ENCODE assay signal across 19 cellular contexts in the genomic region with DNA sequence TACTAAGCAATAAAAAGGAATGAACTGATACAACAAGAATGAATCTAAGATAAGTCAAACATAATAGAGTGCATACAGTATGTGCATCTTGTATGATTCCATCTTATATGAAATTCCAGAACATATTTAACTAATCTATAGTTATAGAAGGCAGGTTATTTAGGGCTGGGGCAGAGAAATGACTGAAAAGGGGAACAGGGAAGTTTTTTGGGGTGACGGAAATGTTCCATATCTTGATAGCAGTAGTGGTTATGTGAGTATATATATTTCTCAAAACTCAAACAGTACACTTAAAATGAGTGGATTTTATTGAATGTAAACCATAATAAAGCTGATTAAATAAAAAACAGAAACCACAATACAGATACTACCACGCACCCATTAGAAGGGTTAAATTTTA.
"Had no signal": no experiment of that assay in that cellular context is flagged by ENCODE, and none has a peak within 500 bp of the region (broad histone marks: within the 10 kb centered on the region; RNA-seq: fewer than 3 reads in every experiment).

No MANE protein-coding gene starts in this region.

- H3K9me3 ChIP-seq: neutrophil had no signal

- FAIRE-seq: colon had no signal

- H3K27me3 ChIP-seq: foreskin keratinocyte, neutrophil, tibial artery, upper lobe of left lung, uterus had no signal

- ATAC-seq: effector memory CD8-positive, alpha-beta T cell; foreskin keratinocyte; left colon; left ventricle myocardium superior; naive thymus-derived CD4-positive, alpha-beta T cell; sciatic nerve; stimulated activated naive CD8-positive, alpha-beta T cell treated with anti-CD3 and anti-CD28 coated beads, Interleukin-15, Interleukin-2, amounts not matched to agents 100 U/mL and 50 U/mL, for 24 hours had no signal

- H3K4me1 ChIP-seq: uterus had no signal

- H3K9me3 Mint-ChIP-seq: effector memory CD8-positive, alpha-beta T cell had no signal

- H3K27ac Mint-ChIP-seq: dendritic cell treated with granulocyte-macrophage colony-stimulating factor and Interleukin-4, amounts not matched to agents 40 ng/mL and 50 ng/mL, for 4 days; naive thymus-derived CD4-positive, alpha-beta T cell; nephron progenitor cell had no signal

- H3K27ac ChIP-seq: foreskin keratinocyte, neutrophil, skin epidermis, tibial artery, upper lobe of left lung, uterus had no signal

- H3K36me3 ChIP-seq: neutrophil, tibial artery, upper lobe of left lung, uterus had no signal

- H3K4me3 Mint-ChIP-seq: dendritic cell treated with granulocyte-macrophage colony-stimulating factor and Interleukin-4, amounts not matched to agents 40 ng/mL and 50 ng/mL, for 4 days; effector memory CD8-positive, alpha-beta T cell; naive thymus-derived CD4-positive, alpha-beta T cell; nephron progenitor cell had no signal

- H3K4me3 ChIP-seq: lung, skin epidermis, tibial artery, upper lobe of left lung, uterus had no signal

- DNase-seq: effector memory CD8-positive, alpha-beta T cell; foreskin keratinocyte; left colon; left ventricle myocardium superior; mesendoderm; naive thymus-derived CD4-positive, alpha-beta T cell; nephron progenitor cell; stimulated activated CD4-positive, alpha-beta T cell treated with anti-CD3 and anti-CD28 coated beads, Interleukin-2, amount 100 ng/mL, for 24 hours; stimulated activated CD4-positive, alpha-beta T cell treated with anti-CD3 and anti-CD28 coated beads, Interleukin-4, amount 100 ng/mL, for 4 hours; stimulated activated naive CD8-positive, alpha-beta T cell treated with anti-CD3 and anti-CD28 coated beads, Interleukin-15, Interleukin-2, amounts not matched to agents 100 U/mL and 50 U/mL, for 24 hours; tibial artery; upper lobe of left lung; uterus had no signal

- H3K27me3 Mint-ChIP-seq: dendritic cell treated with granulocyte-macrophage colony-stimulating factor and Interleukin-4, amounts not matched to agents 40 ng/mL and 50 ng/mL, for 4 days; effector memory CD8-positive, alpha-beta T cell; naive thymus-derived CD4-positive, alpha-beta T cell had no signal
